21 cellular contexts compared by ENCODE assay signal in the genomic region with DNA sequence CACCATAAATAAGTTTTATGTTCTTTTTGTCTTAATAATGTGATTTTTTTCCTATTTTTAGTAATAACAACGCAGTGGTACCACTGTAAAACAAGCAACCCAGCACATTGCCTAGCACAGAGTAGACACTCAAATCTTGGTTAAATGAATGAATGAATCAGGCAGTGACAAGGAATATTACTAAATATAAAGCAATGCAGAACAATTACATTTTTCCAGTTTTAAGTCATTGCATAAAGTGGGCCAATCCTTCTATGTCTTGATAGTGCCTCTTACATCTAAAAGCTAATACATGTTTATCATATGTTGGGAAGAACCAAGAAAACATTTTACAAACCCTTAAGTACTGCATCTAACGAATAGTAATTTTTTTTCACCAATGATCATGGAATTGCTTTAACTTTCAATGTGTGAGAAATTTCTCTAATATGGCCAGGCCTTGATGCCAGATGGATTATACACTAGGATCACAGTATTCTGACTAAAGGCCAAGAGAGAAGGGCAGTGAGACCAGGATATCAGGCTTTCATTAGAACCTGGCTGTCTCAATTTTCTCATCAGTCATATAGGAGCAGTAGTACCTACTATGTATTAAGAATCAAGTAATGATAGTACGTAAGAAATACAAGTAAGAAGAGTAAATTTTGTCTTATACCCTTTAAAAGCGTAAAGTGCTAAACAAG.
DNase-seq lines count a peak whose midpoint lies in the region; ATAC-seq, FAIRE-seq and TF ChIP-seq lines count a peak whose summit lies in the region.
"Had no signal": no experiment of that assay in that cellular context is flagged by ENCODE, and none has a peak within 500 bp of the region (broad histone marks: within the 10 kb centered on the region; RNA-seq: fewer than 3 reads in every experiment).

No MANE protein-coding gene starts in this region.

- H3K9me2 ChIP-seq in Karpas-422 (replicated peaks; ENCODE audit: insufficient read depth, low read length): no peaks in the 10 kb centered on the region

- no peak for TF ChIP-seq POLR2A in H54 (IDR thresholded peaks at IDR 0.05; ENCODE audit: low read depth, low read length)
- no peak for TF ChIP-seq POLR2A in body of pancreas (IDR thresholded peaks at IDR 0.05)

- H3K4me3 ChIP-seq in body of pancreas: no peak overlapping the region
- no peak overlapping the region for H3K4me3 ChIP-seq in Karpas-422 (ENCODE audit: low read length)
- H3K4me3 ChIP-seq: PC-9, SJSA1 had no signal

- 86 to 92% methylated on average over 4 of the region's 4 CpGs for WGBS in body of pancreas, 2 donors

- H2AFZ ChIP-seq in Karpas-422 (ENCODE audit: low read length): no peak overlapping the region
- H2AFZ ChIP-seq: PC-9 had no signal

- H3K27me3 ChIP-seq in body of pancreas (no peaks in the 10 kb centered on the region), Karpas-422 (ENCODE audit: low read length) (no peaks in the 10 kb centered on the region)
- H3K27me3 ChIP-seq: SJSA1 had no signal

- peaks cover 3% of the 10 kb centered on the region for H3K9me3 Mint-ChIP-seq in neural crest cell
- H3K9me3 Mint-ChIP-seq: IgD-negative memory B cell had no signal

- FAIRE-seq in H54 (lab: Jason Lieb, UNC): peak; percentile 27
- FAIRE-seq: D721Med had no signal

- peak overlapping the region in 3 of 4 donors; percentile 1 to 50 (median 12) for H3K27ac ChIP-seq in body of pancreas
- H3K27ac ChIP-seq in epithelial cell of prostate: peak overlapping the region; percentile 74
- H3K27ac ChIP-seq in Karpas-422 (ENCODE audit: low read length): no peak overlapping the region
- H3K27ac ChIP-seq: PC-9, SJSA1 had no signal

- TF ChIP-seq CTCF in body of pancreas (IDR thresholded peaks at IDR 0.05) (no peak), neural crest cell (conservative IDR thresholded peaks at IDR 0.05) (no peak)

- no peak overlapping the region for H3K4me3 Mint-ChIP-seq in neural crest cell
- H3K4me3 Mint-ChIP-seq: CD8-positive, alpha-beta memory T cell; HFFc6; IgD-negative memory B cell had no signal

- H3K4me2 ChIP-seq in Karpas-422 (ENCODE audit: low read depth, low read length, poor library complexity, severe bottlenecking): no peak overlapping the region
- H3K4me2 ChIP-seq: PC-9 had no signal

- 0 out of 2 replicates have a peak, but pooled peaks cover under 1% of the 10 kb centered on the region for H4K20me1 ChIP-seq in Karpas-422 (ENCODE audit: insufficient read depth, low read depth, low read length)

- ATAC-seq in body of pancreas (no peak), HG02885 (IDR thresholded peaks at IDR 0.05; ENCODE audit: poor library complexity, unreplicated experiment) (no peak)

- DNase-seq in H54 (ENCODE audit: insufficient read length, low spot score) (no peak), body of pancreas (no peak), epithelial cell of prostate (ENCODE audit: low read depth, low spot score) (no peak), neural crest cell (ENCODE audit: low read depth, low spot score) (no peak), H4 (ENCODE audit: low spot score) (no peak), Karpas-422 (no peak)
- DNase-seq: ACHN; CD8-positive, alpha-beta memory T cell; H7; HFFc6; Kasumi-1; MM.1S; NCI-H1105; NCI-H2171 treated with DMSO at 0.1 percent for 48 hours; NCI-H446 treated with DMSO at 0.1 percent for 48 hours; NCI-H774; PC-9 had no signal

- H3K9ac ChIP-seq in Karpas-422 (ENCODE audit: low read length): no peak overlapping the region

- H3K4me1 ChIP-seq in body of pancreas (peaks cover 55% of the 10 kb centered on the region), Karpas-422 (ENCODE audit: low read length) (no peaks in the 10 kb centered on the region)
- H3K4me1 ChIP-seq: SJSA1 had no signal

- peaks cover 4% of the 10 kb centered on the region for H3K36me3 Mint-ChIP-seq in neural crest cell (ENCODE audit: low read depth)

- H3K27ac Mint-ChIP-seq in neural crest cell (ENCODE audit: unreplicated experiment): peak overlapping the region; percentile 16
- H3K27ac Mint-ChIP-seq: CD8-positive, alpha-beta memory T cell; IgD-negative memory B cell had no signal

- no peaks in the 10 kb centered on the region for H3K36me3 ChIP-seq in body of pancreas (replicated peaks in 1 of 2; ENCODE audit: insufficient read depth in 1 of 2, low read depth in 2 of 2)
- no peaks in the 10 kb centered on the region for H3K36me3 ChIP-seq in Karpas-422 (ENCODE audit: insufficient read depth, low read length)

- peaks cover 9% of the 10 kb centered on the region for H3K4me1 Mint-ChIP-seq in neural crest cell

- H3K27me3 Mint-ChIP-seq in neural crest cell (ENCODE audit: low read depth): no peaks in the 10 kb centered on the region
- H3K27me3 Mint-ChIP-seq: CD8-positive, alpha-beta memory T cell; IgD-negative memory B cell had no signal

- H3K9me3 ChIP-seq in body of pancreas (no peaks in the 10 kb centered on the region), Karpas-422 (ENCODE audit: low read length) (no peaks in the 10 kb centered on the region)
- H3K9me3 ChIP-seq: SJSA1 had no signal

- intact Hi-C loops in body of pancreas (cut with DNase I): no loop called here

- H3K79me2 ChIP-seq in Karpas-422 (ENCODE audit: low read length): no peaks in the 10 kb centered on the region
